30 cellular contexts compared by ENCODE assay signal in the genomic region with DNA sequence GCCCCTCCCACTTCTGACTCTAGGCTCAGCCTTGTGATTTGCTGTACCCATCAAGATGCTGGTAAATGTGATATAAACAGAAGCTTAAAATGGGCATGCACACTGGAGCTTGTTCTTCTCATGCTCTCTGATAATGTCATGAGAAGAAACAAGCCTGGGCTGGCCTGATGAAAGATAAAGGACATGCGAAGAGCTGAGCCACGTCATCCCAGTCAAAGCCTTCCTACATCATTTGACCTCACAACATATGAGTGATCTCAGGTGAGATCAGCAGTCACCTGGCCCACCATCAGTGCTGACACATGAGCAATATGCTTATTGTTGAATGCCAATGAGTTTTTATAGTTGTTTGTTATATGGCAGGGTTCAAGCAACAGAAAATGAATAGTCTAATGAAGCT.
"Had no signal": no experiment of that assay in that cellular context is flagged by ENCODE, and none has a peak within 500 bp of the region (broad histone marks: within the 10 kb centered on the region; RNA-seq: fewer than 3 reads in every experiment).

No MANE protein-coding gene starts in this region.

- H3K27ac ChIP-seq: ascending aorta, cardiac muscle cell, VCaP had no signal

- H3K4me1 ChIP-seq: ascending aorta had no signal

- H3K27me3 ChIP-seq: ascending aorta, cardiac muscle cell had no signal

- DNase-seq: activated B cell treated with CpG ODN at 0.5 μM for 24 hours; activated CD4-positive, alpha-beta memory T cell treated with anti-CD3 and anti-CD28 coated beads, Interleukin-2, amount 10 ng/mL, durations not matched to agents 7 days and 5 days; activated CD4-positive, alpha-beta T cell treated with anti-CD3 and anti-CD28 coated beads for 36 hours; activated CD4-positive, alpha-beta T cell treated with anti-CD3 and anti-CD28 coated beads for 48 hours; activated CD4-positive, alpha-beta T cell treated with anti-CD3 and anti-CD28 coated beads, Interleukin-2, amount 10 ng/mL, durations not matched to agents 7 days and 5 days; activated CD4-positive, alpha-beta T cell treated with anti-CD3 and anti-CD28 coated beads, Interleukin-2, amount 50 U/mL, for 48 hours; activated CD4-positive, CD25-positive, alpha-beta regulatory T cell treated with anti-CD3 and anti-CD28 coated beads, Interleukin-2, amount 50 U/mL, for 72 hours; activated CD8-positive, alpha-beta memory T cell treated with anti-CD3 and anti-CD28 coated beads for 24 hours; activated CD8-positive, alpha-beta memory T cell treated with anti-CD3 and anti-CD28 coated beads, Interleukin-2, amount 10 ng/mL, durations not matched to agents 7 days and 5 days; activated CD8-positive, alpha-beta memory T cell treated with anti-CD3 and anti-CD28 coated beads, Interleukin-2, amount 50 U/mL, for 48 hours; activated CD8-positive, alpha-beta T cell treated with anti-CD3 and anti-CD28 coated beads, Interleukin-2, amount 10 ng/mL, durations not matched to agents 7 days and 5 days; activated effector memory CD4-positive, alpha-beta T cell treated with Interleukin-2 at 50 U/mL for 16 hours; activated gamma-delta T cell; activated naive CD4-positive, alpha-beta T cell treated with anti-CD3 and anti-CD28 coated beads, Interleukin-2, amount 10 ng/mL, durations not matched to agents 7 days and 5 days; activated naive CD4-positive, alpha-beta T cell treated with Interleukin-2 at 50 U/mL for 16 hours; activated naive CD8-positive, alpha-beta T cell treated with anti-CD3 and anti-CD28 coated beads, Interleukin-2, amount 10 ng/mL, durations not matched to agents 7 days and 5 days; activated naive CD8-positive, alpha-beta T cell treated with anti-CD3 and anti-CD28 coated beads, Interleukin-2, amount 50 U/mL, for 24 hours; activated T-cell treated with anti-CD3 and anti-CD28 coated beads, Interleukin-2, amount 50 U/mL, for 24 hours; activated T-cell treated with anti-CD3 and anti-CD28 coated beads, Interleukin-2, amount 50 U/mL, for 48 hours; amygdala; anterior cingulate cortex; caudate nucleus; cerebellar nuclear complex; SW 1271; T-helper 1 cell; T-helper 2 cell; T-helper 9 cell had no signal

- H3K4me3 ChIP-seq: ascending aorta, cardiac muscle cell had no signal

- ATAC-seq: activated CD4-positive, alpha-beta T cell treated with anti-CD3 and anti-CD28 coated beads for 36 hours; activated CD8-positive, alpha-beta memory T cell treated with anti-CD3 and anti-CD28 coated beads, Interleukin-2, amount 10 ng/mL, durations not matched to agents 7 days and 5 days; activated CD8-positive, alpha-beta T cell treated with anti-CD3 and anti-CD28 coated beads, Interleukin-2, amount 10 ng/mL, durations not matched to agents 7 days and 5 days; activated naive CD8-positive, alpha-beta T cell treated with anti-CD3 and anti-CD28 coated beads, Interleukin-2, amount 50 U/mL, for 24 hours had no signal

- H3K9me3 ChIP-seq: ascending aorta had no signal

- H3K36me3 ChIP-seq: ascending aorta, cardiac muscle cell had no signal
